ENCODE assay signal across 1 cellular context in genomic region chr1:147233903-147234302, GRCh38. TPM values are rescaled to one million over a fixed set of nuclear protein-coding genes. Genes with fewer than 3 reads are reported as not detected.
"Had no signal": no experiment of that assay in that cellular context is flagged by ENCODE, and none has a peak within 500 bp of the region (broad histone marks: within the 10 kb centered on the region; RNA-seq: fewer than 3 reads in every experiment).

No MANE protein-coding gene starts in this region.

RNA-seq across cellular contexts. Expression of gene FMO5, which starts 8.8 kb away (rescaled TPM):
- total RNA-seq: natural killer cell treated with Interleukin-12 subunit alpha and Interleukin-12 subunit beta and Interleukin-15 and Interleukin-18, amount 100 ng/mL, for 72 hours had no signal
